1 cellular context compared by ENCODE assay signal in the genomic region with DNA sequence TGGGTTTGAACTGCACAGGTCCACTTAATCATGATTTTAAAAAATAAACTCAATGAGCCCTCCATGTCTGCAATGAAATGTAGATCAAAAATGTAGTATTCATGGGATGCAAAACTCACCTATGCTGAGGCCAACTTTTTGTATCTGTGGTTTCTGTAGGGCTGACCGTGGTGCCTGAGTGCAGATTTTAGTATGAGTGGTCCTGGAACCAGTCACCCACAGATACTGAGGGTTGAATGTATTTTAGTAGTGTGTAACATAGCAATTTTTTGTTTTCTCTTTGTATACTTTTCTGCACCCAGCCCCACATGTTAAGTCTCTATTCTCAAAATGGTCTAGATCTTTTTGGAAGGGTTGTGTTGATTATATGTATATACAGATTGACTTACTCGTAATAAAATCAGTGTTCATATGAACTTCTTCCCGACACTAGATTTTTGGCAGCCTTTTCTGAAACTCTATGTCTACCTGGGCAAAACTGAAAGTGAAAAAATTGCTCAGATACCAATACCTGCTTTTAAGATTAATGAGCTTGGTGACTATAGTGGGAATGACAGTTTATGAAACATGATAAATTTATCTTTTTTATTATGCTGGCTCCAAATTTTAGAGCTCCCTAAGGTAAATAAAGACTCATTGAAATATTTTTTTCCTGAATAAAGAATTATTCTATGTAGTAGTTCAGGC.
TF ChIP-seq lines count a peak whose summit lies in the region.

No MANE protein-coding gene starts in this region.

TF ChIP-seq in HepG2, 621 proteins besides CTCF, POLR2A, EP300 and RAD21:
- TF ChIP-seq ZNF280D (CRISPR knock-in tag; IDR thresholded peaks at IDR 0.05) (no peak), STAT5B (CRISPR knock-in tag; IDR thresholded peaks at IDR 0.05) (no peak), ZNF775 (CRISPR knock-in tag; IDR thresholded peaks at IDR 0.05; ENCODE audit: borderline replicate concordance) (no peak), MIER2 (CRISPR knock-in tag; IDR thresholded peaks at IDR 0.05) (no peak)
- TF ChIP-seq, protein P1, sequence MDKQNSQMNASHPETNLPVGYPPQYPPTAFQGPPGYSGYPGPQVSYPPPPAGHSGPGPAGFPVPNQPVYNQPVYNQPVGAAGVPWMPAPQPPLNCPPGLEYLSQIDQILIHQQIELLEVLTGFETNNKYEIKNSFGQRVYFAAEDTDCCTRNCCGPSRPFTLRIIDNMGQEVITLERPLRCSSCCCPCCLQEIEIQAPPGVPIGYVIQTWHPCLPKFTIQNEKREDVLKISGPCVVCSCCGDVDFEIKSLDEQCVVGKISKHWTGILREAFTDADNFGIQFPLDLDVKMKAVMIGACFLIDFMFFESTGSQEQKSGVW (CRISPR knock-in tag; IDR thresholded peaks at IDR 0.05; ENCODE audit: borderline replicate concordance) = no peak
